In genomic region chr1:206705187-206705586, GRCh38 we compare ENCODE assay signal across 8 cellular contexts. TPM values are rescaled to one million over a fixed set of nuclear protein-coding genes. Genes with fewer than 3 reads are reported as not detected.
DNase-seq lines count a peak whose midpoint lies in the region; ATAC-seq, FAIRE-seq and TF ChIP-seq lines count a peak whose summit lies in the region.

No MANE protein-coding gene starts in this region.

- H3K79me2 ChIP-seq in osteoblast (ENCODE audit: insufficient read depth, low read length), result peaks cover 99% of the 10 kb centered on the region

- H3K4me3 ChIP-seq in coronary artery (peak overlapping the region; percentile 32), osteoblast (ENCODE audit: insufficient read depth, low read length) (no peak overlapping the region)

- H3K9me3 ChIP-seq in osteoblast (ENCODE audit: low read depth, low read length), result no peaks in the 10 kb centered on the region

- no peaks in the 10 kb centered on the region for H3K27me3 ChIP-seq in osteoblast (ENCODE audit: insufficient read depth, low read length)

- H3K4me1 ChIP-seq in osteoblast (ENCODE audit: insufficient read depth, low read length), result peaks cover 57% of the 10 kb centered on the region

- no peaks in the 10 kb centered on the region for H3K36me3 ChIP-seq in osteoblast (ENCODE audit: insufficient read depth, low read length)

- H4K20me1 ChIP-seq in osteoblast (ENCODE audit: insufficient read depth, low read length), result peaks cover 85% of the 10 kb centered on the region

- DNase-seq in DMS79 treated with DMSO at 0.1 percent for 48 hours (lab: John Stamatoyannopoulos, UW), result peak; percentile 84
- peak; percentile 91 for DNase-seq in NCI-H2171 treated with DMSO at 0.1 percent for 48 hours (lab: John Stamatoyannopoulos, UW)
- peak; percentile 75 for DNase-seq in coronary artery (ENCODE audit: low spot score)
- peak; percentile 86 for DNase-seq in osteoblast (ENCODE audit: insufficient read length, low spot score, missing footprints)
- no peak for DNase-seq in activated CD8-positive, alpha-beta memory T cell treated with anti-CD3 and anti-CD28 coated beads, Interleukin-2, amount 50 U/mL, for 48 hours
- DNase-seq in urothelium cell line (ENCODE audit: low spot score), result no peak
- no peak for DNase-seq in NCI-H1048 (lab: John Stamatoyannopoulos, UW)

- no peak for FAIRE-seq in urothelium cell line (lab: Jason Lieb, UNC)

- no peak overlapping the region for H2AFZ ChIP-seq in osteoblast (ENCODE audit: low read length)

- H3K27ac ChIP-seq in coronary artery (peak overlapping the region; percentile 9 to 84), osteoblast (ENCODE audit: low read depth, low read length) (peak overlapping the region; percentile 96)

- TF ChIP-seq CTCF in coronary artery (IDR thresholded peaks at IDR 0.05) (no peak), osteoblast (IDR thresholded peaks at IDR 0.05; ENCODE audit: extremely low read depth, low read depth, low read length) (no peak)

- peak overlapping the region; percentile 59 for H3K4me2 ChIP-seq in osteoblast (ENCODE audit: insufficient read depth, low read length)

- no peak for ATAC-seq in GM21576 (IDR thresholded peaks at IDR 0.05; ENCODE audit: unreplicated experiment)

RNA-seq across cellular contexts. Expression of gene MAPKAPK2, which starts 20.5 kb away (rescaled TPM):
- 38.0 and 40.1 TPM in 2 replicates for total RNA-seq in osteoblast

Comparison
In these comparisons a context has a peak if more than half of its experiments do, and no peak if none do; other contexts are left out.
1. DNase-seq: peak in DMS79 treated with DMSO at 0.1 percent for 48 hours (single experiment), NCI-H2171 treated with DMSO at 0.1 percent for 48 hours (single experiment), coronary artery (single experiment) and osteoblast (single experiment); none in activated CD8-positive, alpha-beta memory T cell treated with anti-CD3 and anti-CD28 coated beads, Interleukin-2, amount 50 U/mL, for 48 hours (single experiment), urothelium cell line (single experiment) and NCI-H1048 (single experiment).